11 cellular contexts compared by ENCODE assay signal in the genomic region with DNA sequence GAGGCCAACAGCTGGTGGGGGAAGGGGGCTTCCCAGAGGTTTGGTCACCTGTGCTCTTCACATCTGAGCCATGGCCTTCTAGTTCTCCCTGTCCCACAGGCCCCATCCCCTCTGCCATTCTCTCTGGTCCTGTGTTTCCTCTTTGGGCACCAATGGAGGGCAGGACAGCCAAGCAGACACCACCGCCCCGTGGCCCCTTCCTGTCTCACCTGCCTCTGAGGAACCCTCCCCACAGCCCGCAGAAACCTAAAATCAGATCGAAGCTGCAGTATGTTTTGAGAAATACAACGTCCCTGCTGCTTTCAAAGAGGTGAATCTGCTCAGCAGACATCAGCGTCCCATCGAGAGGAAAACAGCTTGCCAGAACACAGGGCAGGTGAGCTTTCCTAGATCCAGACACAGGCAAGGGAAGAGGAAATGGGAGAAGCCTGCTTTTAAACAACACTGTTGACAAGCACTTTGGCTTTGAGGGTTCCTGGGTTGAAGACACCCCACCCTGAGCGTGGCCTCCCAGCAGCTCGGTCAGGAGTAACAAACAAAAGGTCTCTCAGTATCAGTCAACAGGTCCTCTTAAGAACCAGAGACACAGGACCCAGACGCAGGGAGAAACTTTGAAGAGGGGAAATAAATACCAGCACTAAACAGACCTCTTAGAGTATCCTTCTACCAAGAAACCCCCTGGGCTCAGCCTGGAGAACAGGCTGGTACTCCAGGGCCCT. TPM values are rescaled to one million over a fixed set of nuclear protein-coding genes. Genes with fewer than 3 reads are reported as not detected.
DNase-seq lines count a peak whose midpoint lies in the region; ATAC-seq and TF ChIP-seq lines count a peak whose summit lies in the region.
"Had no signal": no experiment of that assay in that cellular context is flagged by ENCODE, and none has a peak within 500 bp of the region (broad histone marks: within the 10 kb centered on the region; RNA-seq: fewer than 3 reads in every experiment).

No MANE protein-coding gene starts in this region.

- peak overlapping the region; percentile 84 for H3K4me3 ChIP-seq in CD4-positive, CD25-positive, alpha-beta regulatory T cell (ENCODE audit: low read depth, low read length)
- H3K4me3 ChIP-seq in PC-3 (ENCODE audit: low read length) = peak overlapping the region; percentile 93

- peaks cover 50% of the 10 kb centered on the region for H3K4me1 ChIP-seq in CD4-positive, CD25-positive, alpha-beta regulatory T cell (ENCODE audit: control insufficient read depth, insufficient read depth, low read length, poor library complexity, severe bottlenecking)
- peaks cover 34% of the 10 kb centered on the region for H3K4me1 ChIP-seq in PC-3 (ENCODE audit: insufficient read depth, low read length)

- H3K27ac ChIP-seq in CD4-positive, CD25-positive, alpha-beta regulatory T cell (ENCODE audit: insufficient read depth, low read length, poor library complexity, severe bottlenecking) = peak overlapping the region; percentile 80
- peak overlapping the region; percentile 35 for H3K27ac ChIP-seq in PC-3 (ENCODE audit: low read length)

- H3K9me2 ChIP-seq in PC-3 (replicated peaks; ENCODE audit: low read length) = no peaks in the 10 kb centered on the region

- H2AFZ ChIP-seq in PC-3 (ENCODE audit: low read length) = no peak overlapping the region

- H3K27ac Mint-ChIP-seq in CD4-positive, CD25-positive, alpha-beta regulatory T cell = peak overlapping the region; percentile 89 to 99 (median 97)
- H3K27ac Mint-ChIP-seq in activated naive CD4-positive, alpha-beta T cell treated with anti-CD3 and anti-CD28 coated beads for 36 hours = peak overlapping the region; percentile 97
- peak overlapping the region; percentile 77 to 98 (median 95) for H3K27ac Mint-ChIP-seq in naive thymus-derived CD8-positive, alpha-beta T cell

- H3K4me2 ChIP-seq in PC-3 (ENCODE audit: low read length) = peak overlapping the region; percentile 94

- H3K36me3 ChIP-seq in CD4-positive, CD25-positive, alpha-beta regulatory T cell (ENCODE audit: control insufficient read depth, insufficient read depth, low read length) = peaks cover 28% of the 10 kb centered on the region
- peaks cover 21% of the 10 kb centered on the region for H3K36me3 ChIP-seq in PC-3 (ENCODE audit: low read depth, low read length)

- peaks cover 53% of the 10 kb centered on the region for H3K79me2 ChIP-seq in PC-3 (ENCODE audit: low read length)

- H3K9me3 Mint-ChIP-seq in CD4-positive, CD25-positive, alpha-beta regulatory T cell = no peaks in the 10 kb centered on the region
- no peaks in the 10 kb centered on the region for H3K9me3 Mint-ChIP-seq in activated naive CD4-positive, alpha-beta T cell treated with anti-CD3 and anti-CD28 coated beads for 36 hours
- H3K9me3 Mint-ChIP-seq in naive thymus-derived CD8-positive, alpha-beta T cell = no peaks in the 10 kb centered on the region

- H3K36me3 Mint-ChIP-seq in CD4-positive, CD25-positive, alpha-beta regulatory T cell = peaks cover 7% of the 10 kb centered on the region
- H3K36me3 Mint-ChIP-seq in activated naive CD4-positive, alpha-beta T cell treated with anti-CD3 and anti-CD28 coated beads for 36 hours (ENCODE audit: low read depth) = peaks cover 11% of the 10 kb centered on the region
- peaks cover 0 to 27% (median 8%) of the 10 kb centered on the region in 3 donors for H3K36me3 Mint-ChIP-seq in naive thymus-derived CD8-positive, alpha-beta T cell

- peak; percentile 18 to 86 (median 67) for DNase-seq in CD4-positive, CD25-positive, alpha-beta regulatory T cell
- DNase-seq in PC-3 (no peak), KG1 (lab: John Stamatoyannopoulos, UW) (no peak), left lobe of liver (ENCODE audit: low spot score) (no peak)
- peak; percentile 66 for DNase-seq in activated naive CD4-positive, alpha-beta T cell treated with anti-CD3 and anti-CD28 coated beads for 36 hours
- DNase-seq in naive thymus-derived CD8-positive, alpha-beta T cell = peak in 9 of 10 donors; percentile 41 to 82 (median 60)
- DNase-seq: foreskin fibroblast had no signal

- CTCF ChIA-PET in PC-3 (lab: Charles Lee) = interaction anchor here (2.4 kb wide), 1 partner anchor 23 kb away, joined by 15 read pairs; no protein-coding TSS in a partner anchor
- CTCF ChIA-PET in activated naive CD4-positive, alpha-beta T cell treated with anti-CD3 and anti-CD28 coated beads for 36 hours (lab: Charles Lee) = interaction anchor here (0.6 to 2.1 kb wide), 8 partner anchors 10 to 1118 kb away, joined by 3 to 10 read pairs (median 3); no protein-coding TSS in a partner anchor

- peak; percentile 9 to 22 for ATAC-seq in CD4-positive, CD25-positive, alpha-beta regulatory T cell (ENCODE audit: low read depth in 2 of 2)
- ATAC-seq in PC-3 (no peak), GM19455 (IDR thresholded peaks at IDR 0.05; ENCODE audit: unreplicated experiment) (no peak), left lobe of liver (no peak)
- peak; percentile 39 to 50 for ATAC-seq in naive thymus-derived CD8-positive, alpha-beta T cell
- ATAC-seq in activated CD4-positive, CD25-positive, alpha-beta regulatory T cell treated with anti-CD3 and anti-CD28 coated beads, Interleukin-2, amount 50 U/mL, for 24 hours = no peak

- intact Hi-C loops in PC-3 (cut with micrococcal nuclease) = no loop called here
- intact Hi-C loops in activated naive CD4-positive, alpha-beta T cell treated with anti-CD3 and anti-CD28 coated beads for 36 hours (cut with micrococcal nuclease) = no loop called here

- H4K20me1 ChIP-seq in PC-3 (ENCODE audit: low read length) = peaks cover 43% of the 10 kb centered on the region

- no peaks in the 10 kb centered on the region for H3K9me3 ChIP-seq in CD4-positive, CD25-positive, alpha-beta regulatory T cell (ENCODE audit: control insufficient read depth in 2 of 2, low read length in 2 of 2)
- H3K9me3 ChIP-seq in PC-3 (ENCODE audit: low read length) = no peaks in the 10 kb centered on the region

- H3F3A ChIP-seq in PC-3 (ENCODE audit: low read length, unreplicated experiment) = no peaks in the 10 kb centered on the region

- BruUV-seq in PC-3 (replicated peaks; lab: Mats Ljungman, UMichigan) = no TSS peak

- POLR2A ChIA-PET in PC-3 (lab: Charles Lee; ENCODE audit: unreplicated experiment) = no interaction called here
- POLR2A ChIA-PET in naive thymus-derived CD8-positive, alpha-beta T cell (lab: Charles Lee) = interaction anchor here (0.8 to 15.0 kb wide), 22 partner anchors 9 to 334 kb away, joined by 3 to 528 read pairs (median 6); partner anchors contain the start of genes FAAP20, MORN1, PEX10 and PRXL2B

- H3K27me3 ChIP-seq in CD4-positive, CD25-positive, alpha-beta regulatory T cell (ENCODE audit: control insufficient read depth, insufficient read depth, low read length) = no peaks in the 10 kb centered on the region
- H3K27me3 ChIP-seq in PC-3 (ENCODE audit: low read length) = no peaks in the 10 kb centered on the region

- peaks cover 15% of the 10 kb centered on the region for H3K27me3 Mint-ChIP-seq in CD4-positive, CD25-positive, alpha-beta regulatory T cell
- H3K27me3 Mint-ChIP-seq in activated naive CD4-positive, alpha-beta T cell treated with anti-CD3 and anti-CD28 coated beads for 36 hours (ENCODE audit: low read depth) = no peaks in the 10 kb centered on the region
- H3K27me3 Mint-ChIP-seq in naive thymus-derived CD8-positive, alpha-beta T cell = peaks cover 0 to 2% (median 0%) of the 10 kb centered on the region in 5 donors

- peaks cover 18 to 49% (median 34%) of the 10 kb centered on the region in 4 donors for H3K4me1 Mint-ChIP-seq in CD4-positive, CD25-positive, alpha-beta regulatory T cell
- H3K4me1 Mint-ChIP-seq in activated naive CD4-positive, alpha-beta T cell treated with anti-CD3 and anti-CD28 coated beads for 36 hours (ENCODE audit: low read depth) = peaks cover 44% of the 10 kb centered on the region
- peaks cover 32 to 54% (median 48%) of the 10 kb centered on the region in 4 donors for H3K4me1 Mint-ChIP-seq in naive thymus-derived CD8-positive, alpha-beta T cell

- H3K4me3 Mint-ChIP-seq in CD4-positive, CD25-positive, alpha-beta regulatory T cell = peak overlapping the region; percentile 93 to 99 (median 96)
- peak overlapping the region; percentile 87 for H3K4me3 Mint-ChIP-seq in activated naive CD4-positive, alpha-beta T cell treated with anti-CD3 and anti-CD28 coated beads for 36 hours
- H3K4me3 Mint-ChIP-seq in naive thymus-derived CD8-positive, alpha-beta T cell = peak overlapping the region; percentile 88 to 99 (median 92)

- no peak for TF ChIP-seq CTCF in PC-3 (conservative IDR thresholded peaks at IDR 0.05; ENCODE audit: low read depth, low read length)

- no peak overlapping the region for H3K9ac ChIP-seq in PC-3 (ENCODE audit: low read length)

RNA-seq across cellular contexts. Expression of gene PANK4, which starts 2.3 kb away (rescaled TPM):
- total RNA-seq in CD4-positive, CD25-positive, alpha-beta regulatory T cell = 66.6 TPM
- 10 to 100 TPM; 16.8 to 23.7 (median 17.3) TPM for polyA plus RNA-seq in CD4-positive, CD25-positive, alpha-beta regulatory T cell
- 69.4 and 86.9 TPM in 2 replicates for total RNA-seq in PC-3 (2014; rRNA removed)
- 10 to 100 TPM; 46.6 to 51.4 TPM for total RNA-seq in activated naive CD4-positive, alpha-beta T cell treated with anti-CD3 and anti-CD28 coated beads for 36 hours
- 100 to 1,000 TPM; 149 to 155 TPM for total RNA-seq in naive thymus-derived CD8-positive, alpha-beta T cell
- 10 to 100 TPM in 2 of 3 donors, 1 to 10 TPM in 1; 9.0 to 31.7 (median 13.4) TPM for polyA plus RNA-seq in naive thymus-derived CD8-positive, alpha-beta T cell
- total RNA-seq in left lobe of liver = 15.4 TPM

RNA-seq across cellular contexts. Expression of gene HES5, which starts 6.0 kb away (rescaled TPM):
- not detected for total RNA-seq in CD4-positive, CD25-positive, alpha-beta regulatory T cell
- not detected for polyA plus RNA-seq in CD4-positive, CD25-positive, alpha-beta regulatory T cell
- total RNA-seq in PC-3 (2014; rRNA removed) (0.84 and 1.8 TPM in 2 replicates), left lobe of liver (0.28 TPM)
- total RNA-seq in activated naive CD4-positive, alpha-beta T cell treated with anti-CD3 and anti-CD28 coated beads for 36 hours = not detected
- total RNA-seq in naive thymus-derived CD8-positive, alpha-beta T cell = under 1 TPM in 1 of 2 experiments, not detected in 1; 0.30 TPM
- not detected for polyA plus RNA-seq in naive thymus-derived CD8-positive, alpha-beta T cell
- total RNA-seq: NCI-H460, omental fat pad had no signal

RNA-seq across cellular contexts. Expression of gene TNFRSF14, which starts 32.1 kb away (rescaled TPM):
- total RNA-seq in CD4-positive, CD25-positive, alpha-beta regulatory T cell = 235 TPM
- polyA plus RNA-seq in CD4-positive, CD25-positive, alpha-beta regulatory T cell = 10 to 100 TPM; 57.3 to 75.8 (median 73.8) TPM
- total RNA-seq in PC-3 (2014; rRNA removed) = 21.1 and 25.5 TPM in 2 replicates
- 100 to 1,000 TPM; 120 to 123 TPM for total RNA-seq in activated naive CD4-positive, alpha-beta T cell treated with anti-CD3 and anti-CD28 coated beads for 36 hours
- total RNA-seq in naive thymus-derived CD8-positive, alpha-beta T cell = 100 to 1,000 TPM; 187 to 190 TPM
- 10 to 100 TPM; 45.8 to 61.6 (median 48.9) TPM for polyA plus RNA-seq in naive thymus-derived CD8-positive, alpha-beta T cell
- total RNA-seq in left lobe of liver = 48.7 TPM

RNA-seq across cellular contexts. Expression of gene PLCH2, which starts 48.0 kb away (rescaled TPM):
- total RNA-seq in CD4-positive, CD25-positive, alpha-beta regulatory T cell = 43.4 TPM
- polyA plus RNA-seq in CD4-positive, CD25-positive, alpha-beta regulatory T cell = 1 to 10 TPM in 3 of 4 donors, under 1 TPM in 1; 0.35 to 2.8 (median 1.1) TPM
- total RNA-seq in PC-3 (2014; rRNA removed) = 5.9 and 7.2 TPM in 2 replicates
- total RNA-seq in activated naive CD4-positive, alpha-beta T cell treated with anti-CD3 and anti-CD28 coated beads for 36 hours = 1 to 10 TPM; 2.1 TPM
- 10 to 100 TPM; 14.8 to 16.4 TPM for total RNA-seq in naive thymus-derived CD8-positive, alpha-beta T cell
- polyA plus RNA-seq in naive thymus-derived CD8-positive, alpha-beta T cell = under 1 TPM; 0.37 to 0.52 (median 0.37) TPM
- 3.4 TPM for total RNA-seq in left lobe of liver
- total RNA-seq: NCI-H460 had no signal

Comparison
In these comparisons a context has a peak if more than half of its experiments do, and no peak if none do; other contexts are left out.
1. ATAC-seq: peak in CD4-positive, CD25-positive, alpha-beta regulatory T cell (2 of 2) and naive thymus-derived CD8-positive, alpha-beta T cell (2 of 2); none in PC-3 (single experiment), GM19455 (single experiment), activated CD4-positive, CD25-positive, alpha-beta regulatory T cell treated with anti-CD3 and anti-CD28 coated beads, Interleukin-2, amount 50 U/mL, for 24 hours (0 of 2) and left lobe of liver (single experiment).
2. DNase-seq: peak in CD4-positive, CD25-positive, alpha-beta regulatory T cell (3 of 3), activated naive CD4-positive, alpha-beta T cell treated with anti-CD3 and anti-CD28 coated beads for 36 hours (single experiment) and naive thymus-derived CD8-positive, alpha-beta T cell (9 of 10); none in PC-3 (single experiment), KG1 (single experiment) and left lobe of liver (single experiment).
3. Peak in every context shown above with its lines, with median percentiles within 50 percentile points of each other: H3K27ac Mint-ChIP-seq and H3K4me3 Mint-ChIP-seq.